2 cellular contexts compared by ENCODE assay signal in genomic region chr14:34409721-34410120, GRCh38.
TF ChIP-seq lines count a peak whose summit lies in the region.

No MANE protein-coding gene starts in this region.

TF ChIP-seq in HepG2, 621 proteins besides CTCF, POLR2A, EP300 and RAD21 (continues in another document):
- no peak for TF ChIP-seq ZNF274 (CRISPR knock-in tag; IDR thresholded peaks at IDR 0.05)
- TF ChIP-seq ZHX2 (IDR thresholded peaks at IDR 0.05; ENCODE audit: low read depth): no peak
- TF ChIP-seq ZHX2 (CRISPR knock-in tag; IDR thresholded peaks at IDR 0.05; ENCODE audit: borderline replicate concordance): no peak
- no peak for TF ChIP-seq ZNF235 (CRISPR knock-in tag; IDR thresholded peaks at IDR 0.05; ENCODE audit: borderline replicate concordance)
- no peak for TF ChIP-seq ZNF790 (CRISPR knock-in tag; IDR thresholded peaks at IDR 0.05; ENCODE audit: borderline replicate concordance)
- no peak for TF ChIP-seq ARID4A (CRISPR knock-in tag; IDR thresholded peaks at IDR 0.05; ENCODE audit: borderline replicate concordance)
- TF ChIP-seq ZNF652 (CRISPR knock-in tag; IDR thresholded peaks at IDR 0.05; ENCODE audit: borderline replicate concordance, low read depth): no peak
- TF ChIP-seq PHF20 (CRISPR knock-in tag; IDR thresholded peaks at IDR 0.05): peak; percentile 19; the same call in 1 of the 2 replicates
- TF ChIP-seq ATF1 (CRISPR knock-in tag; IDR thresholded peaks at IDR 0.05): no peak
- TF ChIP-seq SAP130 (CRISPR knock-in tag; IDR thresholded peaks at IDR 0.05; ENCODE audit: low read depth): no peak
- TF ChIP-seq ZXDC (CRISPR knock-in tag; IDR thresholded peaks at IDR 0.05): 0 out of 2 replicates have a peak, but pooled peaks have one; percentile 55
- TF ChIP-seq ATAD3A (CRISPR knock-in tag; IDR thresholded peaks at IDR 0.05): 0 out of 2 replicates have a peak, but pooled peaks have one; percentile 51
- peak; percentile 63; the same call in 1 of the 2 replicates for TF ChIP-seq ZNF737 (CRISPR knock-in tag; IDR thresholded peaks at IDR 0.05; ENCODE audit: borderline replicate concordance)
- no peak for TF ChIP-seq SRSF4 (IDR thresholded peaks at IDR 0.05; ENCODE audit: low read depth, low read length, poor library complexity, severe bottlenecking)

TF ChIP-seq in IMR-90, 13 proteins besides CTCF, POLR2A, EP300 and RAD21:
- no peak for TF ChIP-seq NFE2L2 (IDR thresholded peaks at IDR 0.05; ENCODE audit: low read depth, low read length)
- TF ChIP-seq FOS (IDR thresholded peaks at IDR 0.05; ENCODE audit: low read depth, low read length): no peak
